ENCODE assay signal across 12 cellular contexts in the genomic region with DNA sequence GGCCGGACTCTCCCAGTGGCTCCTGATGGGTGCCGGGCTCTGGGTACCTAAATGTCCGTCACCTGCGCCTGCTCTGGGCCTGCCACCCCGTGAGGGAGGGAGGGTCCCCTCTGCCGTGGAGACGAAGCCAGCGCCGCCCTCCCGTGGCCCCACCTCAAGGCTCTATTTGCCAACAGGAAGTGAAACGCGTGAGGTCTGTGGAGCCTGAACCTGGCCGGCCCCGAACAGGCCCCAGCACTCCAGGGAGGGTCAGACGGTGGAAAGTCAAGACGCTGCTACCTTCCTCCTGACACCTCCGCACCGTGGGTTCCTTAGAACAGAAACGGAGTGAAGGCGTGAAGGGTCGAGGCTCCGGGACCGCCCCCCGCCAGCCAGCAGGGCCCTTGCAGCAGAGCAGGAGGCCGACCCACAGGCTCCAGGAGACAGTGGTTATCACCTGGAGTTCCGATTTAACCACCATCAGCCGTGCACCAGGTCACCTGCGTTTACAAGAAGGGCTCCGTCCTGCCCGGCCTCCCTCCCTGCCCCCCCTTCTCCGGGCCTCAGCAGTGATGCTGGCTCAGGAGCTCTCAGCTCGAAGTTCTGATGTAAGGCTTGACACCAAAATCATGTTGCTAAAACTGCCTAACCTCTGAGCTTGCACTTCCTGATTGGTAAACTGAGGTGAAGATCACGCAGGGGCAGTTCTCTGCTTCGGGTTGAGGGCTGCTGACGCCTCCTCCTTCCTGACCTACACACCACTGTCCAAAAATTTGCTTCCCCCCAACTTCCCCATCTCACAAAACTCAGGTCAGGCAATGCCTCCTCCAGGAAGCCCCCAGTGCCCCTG. TPM values are rescaled to one million over a fixed set of nuclear protein-coding genes. Genes with fewer than 3 reads are reported as not detected.
DNase-seq lines count a peak whose midpoint lies in the region; ATAC-seq and TF ChIP-seq lines count a peak whose summit lies in the region.
"Had no signal": no experiment of that assay in that cellular context is flagged by ENCODE, and none has a peak within 500 bp of the region (broad histone marks: within the 10 kb centered on the region; RNA-seq: fewer than 3 reads in every experiment).

No MANE protein-coding gene starts in this region.

- H3K9me3 Mint-ChIP-seq in activated CD4-positive, alpha-beta memory T cell treated with anti-CD3 and anti-CD28 coated beads, Interleukin-2, amount 10 ng/mL, durations not matched to agents 7 days and 5 days, result no peaks in the 10 kb centered on the region

- no peak overlapping the region for H2AFZ ChIP-seq in smooth muscle cell (ENCODE audit: low read depth)

- peaks cover 3% of the 10 kb centered on the region for H3K4me1 Mint-ChIP-seq in activated CD4-positive, alpha-beta memory T cell treated with anti-CD3 and anti-CD28 coated beads, Interleukin-2, amount 10 ng/mL, durations not matched to agents 7 days and 5 days

- H3K4me3 ChIP-seq in SJCRH30 (no peak overlapping the region), smooth muscle cell (no peak overlapping the region)

- H3K4me1 ChIP-seq in SJCRH30 (peaks cover 18% of the 10 kb centered on the region), smooth muscle cell (ENCODE audit: low read depth) (peaks cover 15% of the 10 kb centered on the region)

- peaks cover 8% of the 10 kb centered on the region for H3K79me2 ChIP-seq in smooth muscle cell (ENCODE audit: low read depth)

- H3K36me3 ChIP-seq in SJCRH30 (peaks cover 7% of the 10 kb centered on the region; the same call in 1 of the 2 replicates), smooth muscle cell (ENCODE audit: low read depth) (no peaks in the 10 kb centered on the region)

- POLR2A ChIA-PET in activated CD4-positive, alpha-beta memory T cell treated with anti-CD3 and anti-CD28 coated beads, Interleukin-2, amount 10 ng/mL, durations not matched to agents 7 days and 5 days (lab: Charles Lee), result no interaction called here

- CTCF ChIA-PET in activated CD4-positive, alpha-beta memory T cell treated with anti-CD3 and anti-CD28 coated beads, Interleukin-2, amount 10 ng/mL, durations not matched to agents 7 days and 5 days (lab: Charles Lee), result no interaction called here

- no peak for TF ChIP-seq CTCF in smooth muscle cell (IDR thresholded peaks at IDR 0.05; ENCODE audit: borderline replicate concordance, insufficient read depth, poor library complexity, severe bottlenecking)

- H3K27ac Mint-ChIP-seq in activated CD4-positive, alpha-beta memory T cell treated with anti-CD3 and anti-CD28 coated beads, Interleukin-2, amount 10 ng/mL, durations not matched to agents 7 days and 5 days, result no peak overlapping the region

- no peaks in the 10 kb centered on the region for H3K27me3 Mint-ChIP-seq in activated CD4-positive, alpha-beta memory T cell treated with anti-CD3 and anti-CD28 coated beads, Interleukin-2, amount 10 ng/mL, durations not matched to agents 7 days and 5 days

- peak overlapping the region; percentile 7 for H3K9ac ChIP-seq in smooth muscle cell (ENCODE audit: low read depth)

- peaks cover 60% of the 10 kb centered on the region for H4K20me1 ChIP-seq in smooth muscle cell (ENCODE audit: low read depth)

- H3K27ac ChIP-seq in SJCRH30 (peak overlapping the region; percentile 31), smooth muscle cell (ENCODE audit: low read depth) (no peak overlapping the region)
- H3K27ac ChIP-seq: 22Rv1 had no signal

- H3F3A ChIP-seq in smooth muscle cell (ENCODE audit: low read depth), result no peaks in the 10 kb centered on the region

- WGBS in smooth muscle cell (ENCODE audit: low lambda C conversion rate), result 97% methylated on average over 35 of the region's 35 CpGs

- DNase-seq in NOMO-1 (lab: John Stamatoyannopoulos, UW; ENCODE audit: unreplicated experiment in 2 of 2) (peak; percentile 20 to 50), NOMO-1 treated with dmso at 0.1 percent for 144 hours (lab: John Stamatoyannopoulos, UW; ENCODE audit: unreplicated experiment) (no peak), SJCRH30 (no peak), smooth muscle cell (lab: John Stamatoyannopoulos, UW; ENCODE audit: unreplicated experiment) (no peak), ACHN (no peak), cortex of kidney (lab: John Stamatoyannopoulos, UW) (no peak)
- no peak for DNase-seq in activated CD4-positive, alpha-beta memory T cell treated with anti-CD3 and anti-CD28 coated beads, Interleukin-2, amount 10 ng/mL, durations not matched to agents 7 days and 5 days
- DNase-seq: activated naive CD4-positive, alpha-beta T cell; SIG-M5 had no signal

- H3K4me3 Mint-ChIP-seq in activated CD4-positive, alpha-beta memory T cell treated with anti-CD3 and anti-CD28 coated beads, Interleukin-2, amount 10 ng/mL, durations not matched to agents 7 days and 5 days, result no peak overlapping the region

- H3K4me2 ChIP-seq in smooth muscle cell, result no peak overlapping the region

- H3K27me3 ChIP-seq in SJCRH30 (no peaks in the 10 kb centered on the region), smooth muscle cell (ENCODE audit: low read depth) (no peaks in the 10 kb centered on the region)

- H3K9me3 ChIP-seq in SJCRH30 (replicated peaks) (no peaks in the 10 kb centered on the region), smooth muscle cell (replicated peaks; ENCODE audit: low read depth) (no peaks in the 10 kb centered on the region)

- ATAC-seq in HG02642 (IDR thresholded peaks at IDR 0.05; ENCODE audit: poor library complexity, unreplicated experiment), result peak; percentile 77

- in situ Hi-C loops in ACHN (cut with HindIII; ENCODE audit: low pct_ligation_motif_present, low pct_unique_long_range_greater_than_20kb, low sequenced_read_pairs), result no loop called here

- H3K36me3 Mint-ChIP-seq in activated CD4-positive, alpha-beta memory T cell treated with anti-CD3 and anti-CD28 coated beads, Interleukin-2, amount 10 ng/mL, durations not matched to agents 7 days and 5 days (ENCODE audit: low read depth), result peaks cover 51% of the 10 kb centered on the region

RNA-seq across cellular contexts. Expression of gene C13orf46, which starts 50.9 kb away (rescaled TPM):
- total RNA-seq in SJCRH30 (2014; rRNA removed; shearing (Covaris generic)), result 0.04 TPM in 1 of 2 replicates, not detected in the other
- total RNA-seq in smooth muscle cell, result 5.8 TPM in 1 of 2 replicates, not detected in the other
- 0.26 and 0.87 TPM in 2 replicates for polyA plus RNA-seq in smooth muscle cell
- 1 to 10 TPM; 2.5 to 2.9 TPM for total RNA-seq in activated CD4-positive, alpha-beta memory T cell treated with anti-CD3 and anti-CD28 coated beads, Interleukin-2, amount 10 ng/mL, durations not matched to agents 7 days and 5 days
- total RNA-seq: myocyte had no signal

Comparison
In these comparisons a context has a peak if more than half of its experiments do, and no peak if none do; other contexts are left out.
1. DNase-seq: peak in NOMO-1 (2 of 2); none in NOMO-1 treated with dmso at 0.1 percent for 144 hours (single experiment), SJCRH30 (0 of 2), smooth muscle cell (single experiment), ACHN (single experiment), activated CD4-positive, alpha-beta memory T cell treated with anti-CD3 and anti-CD28 coated beads, Interleukin-2, amount 10 ng/mL, durations not matched to agents 7 days and 5 days (single experiment) and cortex of kidney (single experiment).